In genomic region chr5:157735991-157736390, GRCh38 we compare ENCODE assay signal across 30 cellular contexts.
"Had no signal": no experiment of that assay in that cellular context is flagged by ENCODE, and none has a peak within 500 bp of the region (broad histone marks: within the 10 kb centered on the region; RNA-seq: fewer than 3 reads in every experiment).

No MANE protein-coding gene starts in this region.

- H3K9me3 Mint-ChIP-seq: activated B cell treated with CpG ODN at 0.5 μM for 24 hours; activated CD8-positive, alpha-beta T cell treated with anti-CD3 and anti-CD28 coated beads for 36 hours; activated naive CD4-positive, alpha-beta T cell treated with anti-CD3 and anti-CD28 coated beads, Interleukin-2, amount 50 U/mL, for 24 hours; activated naive CD8-positive, alpha-beta T cell treated with anti-CD3 and anti-CD28 coated beads for 36 hours; activated naive CD8-positive, alpha-beta T cell treated with anti-CD3 and anti-CD28 coated beads, Interleukin-2, amount 50 U/mL, for 24 hours; activated T-cell treated with anti-CD3 and anti-CD28 coated beads, Interleukin-2, amount 50 U/mL, for 4 hours; activated T-helper 17 cell treated with anti-CD3 and anti-CD28 coated beads, Interleukin-2, amount 50 U/mL, for 72 hours; T-cell; T-helper 1 cell treated with Interleukin-12 subunit alpha and Interleukin-12 subunit beta and Interleukin-4 antibody, amounts not matched to agents 30 μg/mL and 1 μg/mL, for 36 hours had no signal

- H3K27me3 ChIP-seq: adrenal gland, body of pancreas, esophagus muscularis mucosa, foreskin keratinocyte, gastrocnemius medialis, heart left ventricle had no signal

- ATAC-seq: activated CD4-positive, CD25-positive, alpha-beta regulatory T cell treated with anti-CD3 and anti-CD28 coated beads, Interleukin-2, amount 50 U/mL, for 24 hours; activated CD8-positive, alpha-beta T cell treated with anti-CD3 and anti-CD28 coated beads for 36 hours; activated naive CD8-positive, alpha-beta T cell treated with anti-CD3 and anti-CD28 coated beads, Interleukin-2, amount 50 U/mL, for 24 hours; activated T-cell treated with anti-CD3 and anti-CD28 coated beads, Interleukin-2, amount 50 U/mL, for 4 hours; activated T-helper 17 cell treated with anti-CD3 and anti-CD28 coated beads, Interleukin-2, amount 50 U/mL, for 72 hours; body of pancreas; foreskin keratinocyte; gastrocnemius medialis; heart left ventricle; T-cell had no signal

- H3K27me3 Mint-ChIP-seq: activated B cell treated with CpG ODN at 0.5 μM for 24 hours; activated CD8-positive, alpha-beta T cell treated with anti-CD3 and anti-CD28 coated beads for 36 hours; activated naive CD4-positive, alpha-beta T cell treated with anti-CD3 and anti-CD28 coated beads, Interleukin-2, amount 50 U/mL, for 24 hours; activated naive CD8-positive, alpha-beta T cell treated with anti-CD3 and anti-CD28 coated beads for 36 hours; activated naive CD8-positive, alpha-beta T cell treated with anti-CD3 and anti-CD28 coated beads, Interleukin-2, amount 50 U/mL, for 24 hours; activated T-helper 17 cell treated with anti-CD3 and anti-CD28 coated beads, Interleukin-2, amount 50 U/mL, for 72 hours; T-cell had no signal

- H3K4me3 ChIP-seq: adrenal gland, body of pancreas, esophagus muscularis mucosa, gastrocnemius medialis, heart left ventricle had no signal

- H3K4me3 Mint-ChIP-seq: activated B cell treated with CpG ODN at 0.5 μM for 24 hours; activated CD8-positive, alpha-beta T cell treated with anti-CD3 and anti-CD28 coated beads for 36 hours; activated naive CD4-positive, alpha-beta T cell treated with anti-CD3 and anti-CD28 coated beads, Interleukin-2, amount 50 U/mL, for 24 hours; activated naive CD8-positive, alpha-beta T cell treated with anti-CD3 and anti-CD28 coated beads for 36 hours; activated naive CD8-positive, alpha-beta T cell treated with anti-CD3 and anti-CD28 coated beads, Interleukin-2, amount 50 U/mL, for 24 hours; activated T-cell treated with anti-CD3 and anti-CD28 coated beads, Interleukin-2, amount 50 U/mL, for 4 hours; activated T-helper 17 cell treated with anti-CD3 and anti-CD28 coated beads, Interleukin-2, amount 50 U/mL, for 72 hours; T-cell; T-helper 1 cell treated with Interleukin-12 subunit alpha and Interleukin-12 subunit beta and Interleukin-4 antibody, amounts not matched to agents 30 μg/mL and 1 μg/mL, for 36 hours had no signal

- H3K4me1 ChIP-seq: foreskin keratinocyte had no signal

- H3K27ac Mint-ChIP-seq: activated B cell treated with CpG ODN at 0.5 μM for 24 hours; activated CD8-positive, alpha-beta T cell treated with anti-CD3 and anti-CD28 coated beads for 36 hours; activated naive CD4-positive, alpha-beta T cell treated with anti-CD3 and anti-CD28 coated beads, Interleukin-2, amount 50 U/mL, for 24 hours; activated naive CD8-positive, alpha-beta T cell treated with anti-CD3 and anti-CD28 coated beads for 36 hours; activated naive CD8-positive, alpha-beta T cell treated with anti-CD3 and anti-CD28 coated beads, Interleukin-2, amount 50 U/mL, for 24 hours; activated T-helper 17 cell treated with anti-CD3 and anti-CD28 coated beads, Interleukin-2, amount 50 U/mL, for 72 hours; T-cell; T-helper 1 cell treated with Interleukin-12 subunit alpha and Interleukin-12 subunit beta and Interleukin-4 antibody, amounts not matched to agents 30 μg/mL and 1 μg/mL, for 36 hours had no signal

- H3K27ac ChIP-seq: adrenal gland, body of pancreas, esophagus muscularis mucosa, foreskin keratinocyte, gastrocnemius medialis, heart left ventricle, WERI-Rb-1 had no signal

- DNase-seq: activated B cell treated with CpG ODN at 0.5 μM for 24 hours; activated CD4-positive, alpha-beta T cell treated with anti-CD3 and anti-CD28 coated beads for 48 hours; activated CD4-positive, alpha-beta T cell treated with anti-CD3 and anti-CD28 coated beads, Interleukin-2, amount 50 U/mL, for 1 hour; activated CD4-positive, alpha-beta T cell treated with anti-CD3 and anti-CD28 coated beads, Interleukin-2, amount 50 U/mL, for 48 hours; activated CD8-positive, alpha-beta memory T cell treated with anti-CD3 and anti-CD28 coated beads for 24 hours; activated CD8-positive, alpha-beta T cell treated with anti-CD3 and anti-CD28 coated beads for 36 hours; activated effector memory CD4-positive, alpha-beta T cell treated with Interleukin-2 at 50 U/mL for 16 hours; activated gamma-delta T cell treated with Interleukin-2 at 50 U/mL for 16 hours; activated naive CD4-positive, alpha-beta T cell treated with Interleukin-2 at 50 U/mL for 16 hours; activated naive CD8-positive, alpha-beta T cell treated with anti-CD3 and anti-CD28 coated beads for 36 hours; activated naive CD8-positive, alpha-beta T cell treated with anti-CD3 and anti-CD28 coated beads, Interleukin-2, amount 50 U/mL, for 24 hours; activated T-cell treated with anti-CD3 and anti-CD28 coated beads, Interleukin-2, amount 50 U/mL, for 4 hours; adrenal gland; amygdala; aorta; body of pancreas; caudate nucleus; effector CD8-positive, alpha-beta T cell; gastrocnemius medialis; glutamatergic neuron; heart left ventricle; T-cell; T1000; WERI-Rb-1 had no signal

- H3K9me3 ChIP-seq: adrenal gland, body of pancreas, esophagus muscularis mucosa, gastrocnemius medialis, heart left ventricle had no signal
